ENCODE assay signal across 20 cellular contexts in genomic region chr17:59870482-59870881, GRCh38.
"Had no signal": no experiment of that assay in that cellular context is flagged by ENCODE, and none has a peak within 500 bp of the region (broad histone marks: within the 10 kb centered on the region; RNA-seq: fewer than 3 reads in every experiment).

No MANE protein-coding gene starts in this region.

- H3K4me1 ChIP-seq: gastrocnemius medialis, heart right ventricle, lower lobe of right lung, neural progenitor cell had no signal

- H3K9me3 ChIP-seq: gastrocnemius medialis, heart right ventricle, lower lobe of right lung, ovary had no signal

- H3K27me3 Mint-ChIP-seq: activated B cell treated with CpG ODN at 0.5 μM for 24 hours; dendritic cell treated with granulocyte-macrophage colony-stimulating factor and Interleukin-4, amounts not matched to agents 40 ng/mL and 50 ng/mL, for 4 days had no signal

- H3K4me3 Mint-ChIP-seq: activated B cell treated with CpG ODN at 0.5 μM for 24 hours; activated CD8-positive, alpha-beta T cell treated with anti-CD3 and anti-CD28 coated beads, Interleukin-2, amount 10 ng/mL, durations not matched to agents 7 days and 5 days; dendritic cell treated with granulocyte-macrophage colony-stimulating factor and Interleukin-4, amounts not matched to agents 40 ng/mL and 50 ng/mL, for 4 days; neural progenitor cell; T-helper 1 cell treated with Interleukin-12 subunit alpha and Interleukin-12 subunit beta and Interleukin-4 antibody, amounts not matched to agents 30 μg/mL and 1 μg/mL, for 36 hours had no signal

- H3K4me1 Mint-ChIP-seq: activated B cell treated with CpG ODN at 0.5 μM for 24 hours, neural progenitor cell had no signal

- H3K36me3 ChIP-seq: neural progenitor cell, ovary had no signal

- H3K4me2 ChIP-seq: neural progenitor cell had no signal

- DNase-seq: activated B cell treated with CpG ODN at 0.5 μM for 24 hours; activated CD4-positive, alpha-beta T cell treated with anti-CD3 and anti-CD28 coated beads for 48 hours; activated CD8-positive, alpha-beta memory T cell treated with anti-CD3 and anti-CD28 coated beads, Interleukin-2, amount 50 U/mL, for 4 hours; activated CD8-positive, alpha-beta T cell treated with anti-CD3 and anti-CD28 coated beads, Interleukin-2, amount 10 ng/mL, durations not matched to agents 7 days and 5 days; activated gamma-delta T cell treated with Interleukin-2 at 50 U/mL for 16 hours; activated T-cell treated with anti-CD3 and anti-CD28 coated beads, Interleukin-2, amount 50 U/mL, for 48 hours; anterior cingulate cortex; cerebellar nuclear complex; effector memory CD4-positive, alpha-beta T cell; gastrocnemius medialis; heart right ventricle; left cardiac atrium; lower lobe of right lung; stimulated activated CD4-positive, alpha-beta T cell treated with anti-CD3 and anti-CD28 coated beads, Interleukin-15, amount 100 ng/mL, for 24 hours; stimulated activated CD4-positive, alpha-beta T cell treated with anti-CD3 and anti-CD28 coated beads, Interleukin-4, amount 100 ng/mL, for 1 hour; stimulated activated naive CD4-positive, alpha-beta T cell had no signal

- H3K9me3 Mint-ChIP-seq: activated B cell treated with CpG ODN at 0.5 μM for 24 hours; dendritic cell treated with granulocyte-macrophage colony-stimulating factor and Interleukin-4, amounts not matched to agents 40 ng/mL and 50 ng/mL, for 4 days; neural progenitor cell; T-helper 1 cell treated with Interleukin-12 subunit alpha and Interleukin-12 subunit beta and Interleukin-4 antibody, amounts not matched to agents 30 μg/mL and 1 μg/mL, for 36 hours had no signal

- H3K9ac ChIP-seq: neural progenitor cell had no signal

- H3K27ac Mint-ChIP-seq: activated B cell treated with CpG ODN at 0.5 μM for 24 hours; activated CD8-positive, alpha-beta T cell treated with anti-CD3 and anti-CD28 coated beads, Interleukin-2, amount 10 ng/mL, durations not matched to agents 7 days and 5 days; dendritic cell treated with granulocyte-macrophage colony-stimulating factor and Interleukin-4, amounts not matched to agents 40 ng/mL and 50 ng/mL, for 4 days; T-helper 1 cell treated with Interleukin-12 subunit alpha and Interleukin-12 subunit beta and Interleukin-4 antibody, amounts not matched to agents 30 μg/mL and 1 μg/mL, for 36 hours had no signal

- H3K4me3 ChIP-seq: gastrocnemius medialis, heart right ventricle, lower lobe of right lung, neural progenitor cell, ovary had no signal

- ATAC-seq: activated CD8-positive, alpha-beta T cell treated with anti-CD3 and anti-CD28 coated beads, Interleukin-2, amount 10 ng/mL, durations not matched to agents 7 days and 5 days; gastrocnemius medialis; heart right ventricle; left cardiac atrium; lower lobe of right lung had no signal

- H3K27me3 ChIP-seq: gastrocnemius medialis, heart right ventricle, neural progenitor cell, ovary had no signal

- H2AFZ ChIP-seq: neural progenitor cell had no signal

- H3K27ac ChIP-seq: heart right ventricle, lower lobe of right lung, neural progenitor cell, ovary had no signal
